In the genomic region with DNA sequence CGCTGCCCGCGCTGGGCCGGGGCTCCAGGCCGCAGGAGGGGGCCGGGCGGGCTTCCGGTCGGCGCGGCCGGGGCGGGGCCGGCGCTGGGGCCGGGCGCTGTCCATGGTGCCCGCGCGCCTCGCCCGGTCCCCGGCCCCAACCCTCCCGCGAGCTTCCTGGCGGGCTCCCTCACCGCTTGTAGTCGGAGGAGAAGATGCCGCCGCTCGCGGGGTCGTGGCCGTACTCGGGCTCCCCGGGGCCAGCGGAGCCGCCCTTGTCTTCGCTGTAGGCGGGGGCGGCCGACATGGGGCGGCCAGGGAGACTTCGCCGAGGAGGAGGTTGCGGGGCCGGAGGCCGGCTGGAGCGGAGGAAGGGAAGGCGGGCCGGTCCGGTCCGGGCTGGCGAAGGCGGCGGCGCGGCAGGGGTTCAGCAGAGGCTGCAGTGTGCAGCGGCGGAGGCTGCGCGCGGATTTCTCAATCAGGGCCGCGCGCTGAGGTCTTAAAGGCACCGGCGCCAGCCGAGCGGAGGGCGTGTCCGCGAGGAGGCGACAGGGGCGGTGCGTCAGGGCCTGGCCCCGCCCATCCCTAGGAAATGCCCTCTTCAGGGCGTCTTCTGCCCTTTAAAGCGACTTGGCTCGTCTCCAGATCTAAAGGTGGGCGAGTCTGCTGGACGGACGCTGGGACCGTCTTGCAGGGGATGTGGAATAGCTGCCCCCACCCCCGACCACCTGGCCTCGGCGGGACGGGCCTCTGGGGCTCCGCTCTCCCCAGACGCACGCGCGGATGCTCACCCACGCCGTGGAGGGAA, we compare ENCODE assay signal across 1 cellular context.
TF ChIP-seq lines count a peak whose summit lies in the region.

A gene with protein sequence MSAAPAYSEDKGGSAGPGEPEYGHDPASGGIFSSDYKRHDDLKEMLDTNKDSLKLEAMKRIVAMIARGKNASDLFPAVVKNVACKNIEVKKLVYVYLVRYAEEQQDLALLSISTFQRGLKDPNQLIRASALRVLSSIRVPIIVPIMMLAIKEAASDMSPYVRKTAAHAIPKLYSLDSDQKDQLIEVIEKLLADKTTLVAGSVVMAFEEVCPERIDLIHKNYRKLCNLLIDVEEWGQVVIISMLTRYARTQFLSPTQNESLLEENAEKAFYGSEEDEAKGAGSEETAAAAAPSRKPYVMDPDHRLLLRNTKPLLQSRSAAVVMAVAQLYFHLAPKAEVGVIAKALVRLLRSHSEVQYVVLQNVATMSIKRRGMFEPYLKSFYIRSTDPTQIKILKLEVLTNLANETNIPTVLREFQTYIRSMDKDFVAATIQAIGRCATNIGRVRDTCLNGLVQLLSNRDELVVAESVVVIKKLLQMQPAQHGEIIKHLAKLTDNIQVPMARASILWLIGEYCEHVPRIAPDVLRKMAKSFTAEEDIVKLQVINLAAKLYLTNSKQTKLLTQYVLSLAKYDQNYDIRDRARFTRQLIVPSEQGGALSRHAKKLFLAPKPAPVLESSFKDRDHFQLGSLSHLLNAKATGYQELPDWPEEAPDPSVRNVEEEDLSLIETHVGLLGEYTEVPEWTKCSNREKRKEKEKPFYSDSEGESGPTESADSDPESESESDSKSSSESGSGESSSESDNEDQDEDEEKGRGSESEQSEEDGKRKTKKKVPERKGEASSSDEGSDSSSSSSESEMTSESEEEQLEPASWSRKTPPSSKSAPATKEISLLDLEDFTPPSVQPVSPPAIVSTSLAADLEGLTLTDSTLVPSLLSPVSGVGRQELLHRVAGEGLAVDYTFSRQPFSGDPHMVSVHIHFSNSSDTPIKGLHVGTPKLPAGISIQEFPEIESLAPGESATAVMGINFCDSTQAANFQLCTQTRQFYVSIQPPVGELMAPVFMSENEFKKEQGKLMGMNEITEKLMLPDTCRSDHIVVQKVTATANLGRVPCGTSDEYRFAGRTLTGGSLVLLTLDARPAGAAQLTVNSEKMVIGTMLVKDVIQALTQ (minus strand): TSS at position 455 of the 787 bp plus-strand sequence. CDS start 169 bp downstream, at position 286.

TF ChIP-seq in HepG2, 621 proteins besides CTCF, POLR2A, EP300 and RAD21 (continued from another document and continues in another):
- TF ChIP-seq, protein P1, sequence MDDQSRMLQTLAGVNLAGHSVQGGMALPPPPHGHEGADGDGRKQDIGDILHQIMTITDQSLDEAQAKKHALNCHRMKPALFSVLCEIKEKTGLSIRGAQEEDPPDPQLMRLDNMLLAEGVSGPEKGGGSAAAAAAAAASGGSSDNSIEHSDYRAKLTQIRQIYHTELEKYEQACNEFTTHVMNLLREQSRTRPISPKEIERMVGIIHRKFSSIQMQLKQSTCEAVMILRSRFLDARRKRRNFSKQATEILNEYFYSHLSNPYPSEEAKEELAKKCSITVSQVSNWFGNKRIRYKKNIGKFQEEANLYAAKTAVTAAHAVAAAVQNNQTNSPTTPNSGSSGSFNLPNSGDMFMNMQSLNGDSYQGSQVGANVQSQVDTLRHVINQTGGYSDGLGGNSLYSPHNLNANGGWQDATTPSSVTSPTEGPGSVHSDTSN (CRISPR knock-in tag; IDR thresholded peaks at IDR 0.05; ENCODE audit: borderline replicate concordance), result no peak
- TF ChIP-seq, protein P2, sequence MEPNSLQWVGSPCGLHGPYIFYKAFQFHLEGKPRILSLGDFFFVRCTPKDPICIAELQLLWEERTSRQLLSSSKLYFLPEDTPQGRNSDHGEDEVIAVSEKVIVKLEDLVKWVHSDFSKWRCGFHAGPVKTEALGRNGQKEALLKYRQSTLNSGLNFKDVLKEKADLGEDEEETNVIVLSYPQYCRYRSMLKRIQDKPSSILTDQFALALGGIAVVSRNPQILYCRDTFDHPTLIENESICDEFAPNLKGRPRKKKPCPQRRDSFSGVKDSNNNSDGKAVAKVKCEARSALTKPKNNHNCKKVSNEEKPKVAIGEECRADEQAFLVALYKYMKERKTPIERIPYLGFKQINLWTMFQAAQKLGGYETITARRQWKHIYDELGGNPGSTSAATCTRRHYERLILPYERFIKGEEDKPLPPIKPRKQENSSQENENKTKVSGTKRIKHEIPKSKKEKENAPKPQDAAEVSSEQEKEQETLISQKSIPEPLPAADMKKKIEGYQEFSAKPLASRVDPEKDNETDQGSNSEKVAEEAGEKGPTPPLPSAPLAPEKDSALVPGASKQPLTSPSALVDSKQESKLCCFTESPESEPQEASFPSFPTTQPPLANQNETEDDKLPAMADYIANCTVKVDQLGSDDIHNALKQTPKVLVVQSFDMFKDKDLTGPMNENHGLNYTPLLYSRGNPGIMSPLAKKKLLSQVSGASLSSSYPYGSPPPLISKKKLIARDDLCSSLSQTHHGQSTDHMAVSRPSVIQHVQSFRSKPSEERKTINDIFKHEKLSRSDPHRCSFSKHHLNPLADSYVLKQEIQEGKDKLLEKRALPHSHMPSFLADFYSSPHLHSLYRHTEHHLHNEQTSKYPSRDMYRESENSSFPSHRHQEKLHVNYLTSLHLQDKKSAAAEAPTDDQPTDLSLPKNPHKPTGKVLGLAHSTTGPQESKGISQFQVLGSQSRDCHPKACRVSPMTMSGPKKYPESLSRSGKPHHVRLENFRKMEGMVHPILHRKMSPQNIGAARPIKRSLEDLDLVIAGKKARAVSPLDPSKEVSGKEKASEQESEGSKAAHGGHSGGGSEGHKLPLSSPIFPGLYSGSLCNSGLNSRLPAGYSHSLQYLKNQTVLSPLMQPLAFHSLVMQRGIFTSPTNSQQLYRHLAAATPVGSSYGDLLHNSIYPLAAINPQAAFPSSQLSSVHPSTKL (CRISPR knock-in tag; IDR thresholded peaks at IDR 0.05), result peak; percentile 36; the same call in 1 of the 2 replicates
- no peak for TF ChIP-seq ZFP36L2 (CRISPR knock-in tag; IDR thresholded peaks at IDR 0.05)
- TF ChIP-seq, protein P3, sequence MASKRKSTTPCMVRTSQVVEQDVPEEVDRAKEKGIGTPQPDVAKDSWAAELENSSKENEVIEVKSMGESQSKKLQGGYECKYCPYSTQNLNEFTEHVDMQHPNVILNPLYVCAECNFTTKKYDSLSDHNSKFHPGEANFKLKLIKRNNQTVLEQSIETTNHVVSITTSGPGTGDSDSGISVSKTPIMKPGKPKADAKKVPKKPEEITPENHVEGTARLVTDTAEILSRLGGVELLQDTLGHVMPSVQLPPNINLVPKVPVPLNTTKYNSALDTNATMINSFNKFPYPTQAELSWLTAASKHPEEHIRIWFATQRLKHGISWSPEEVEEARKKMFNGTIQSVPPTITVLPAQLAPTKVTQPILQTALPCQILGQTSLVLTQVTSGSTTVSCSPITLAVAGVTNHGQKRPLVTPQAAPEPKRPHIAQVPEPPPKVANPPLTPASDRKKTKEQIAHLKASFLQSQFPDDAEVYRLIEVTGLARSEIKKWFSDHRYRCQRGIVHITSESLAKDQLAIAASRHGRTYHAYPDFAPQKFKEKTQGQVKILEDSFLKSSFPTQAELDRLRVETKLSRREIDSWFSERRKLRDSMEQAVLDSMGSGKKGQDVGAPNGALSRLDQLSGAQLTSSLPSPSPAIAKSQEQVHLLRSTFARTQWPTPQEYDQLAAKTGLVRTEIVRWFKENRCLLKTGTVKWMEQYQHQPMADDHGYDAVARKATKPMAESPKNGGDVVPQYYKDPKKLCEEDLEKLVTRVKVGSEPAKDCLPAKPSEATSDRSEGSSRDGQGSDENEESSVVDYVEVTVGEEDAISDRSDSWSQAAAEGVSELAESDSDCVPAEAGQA (IDR thresholded peaks at IDR 0.05; ENCODE audit: low read depth), result no peak
- TF ChIP-seq, protein P3 (CRISPR knock-in tag; IDR thresholded peaks at IDR 0.05; ENCODE audit: borderline replicate concordance), result 0 out of 2 replicates have a peak, but pooled peaks have one; percentile 54
- TF ChIP-seq, protein P4, sequence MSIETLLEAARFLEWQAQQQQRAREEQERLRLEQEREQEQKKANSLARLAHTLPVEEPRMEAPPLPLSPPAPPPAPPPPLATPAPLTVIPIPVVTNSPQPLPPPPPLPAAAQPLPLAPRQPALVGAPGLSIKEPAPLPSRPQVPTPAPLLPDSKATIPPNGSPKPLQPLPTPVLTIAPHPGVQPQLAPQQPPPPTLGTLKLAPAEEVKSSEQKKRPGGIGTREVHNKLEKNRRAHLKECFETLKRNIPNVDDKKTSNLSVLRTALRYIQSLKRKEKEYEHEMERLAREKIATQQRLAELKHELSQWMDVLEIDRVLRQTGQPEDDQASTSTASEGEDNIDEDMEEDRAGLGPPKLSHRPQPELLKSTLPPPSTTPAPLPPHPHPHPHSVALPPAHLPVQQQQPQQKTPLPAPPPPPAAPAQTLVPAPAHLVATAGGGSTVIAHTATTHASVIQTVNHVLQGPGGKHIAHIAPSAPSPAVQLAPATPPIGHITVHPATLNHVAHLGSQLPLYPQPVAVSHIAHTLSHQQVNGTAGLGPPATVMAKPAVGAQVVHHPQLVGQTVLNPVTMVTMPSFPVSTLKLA (IDR thresholded peaks at IDR 0.05), result no peak
- TF ChIP-seq ZNF564 (CRISPR knock-in tag; IDR thresholded peaks at IDR 0.05), result no peak
- TF ChIP-seq ZFP82 (CRISPR knock-in tag; IDR thresholded peaks at IDR 0.05; ENCODE audit: borderline replicate concordance), result peak; percentile 41; the same call in 1 of the 2 replicates
- TF ChIP-seq, protein P5, sequence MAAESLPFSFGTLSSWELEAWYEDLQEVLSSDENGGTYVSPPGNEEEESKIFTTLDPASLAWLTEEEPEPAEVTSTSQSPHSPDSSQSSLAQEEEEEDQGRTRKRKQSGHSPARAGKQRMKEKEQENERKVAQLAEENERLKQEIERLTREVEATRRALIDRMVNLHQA (CRISPR knock-in tag; IDR thresholded peaks at IDR 0.05), result no peak
- TF ChIP-seq, protein P6, sequence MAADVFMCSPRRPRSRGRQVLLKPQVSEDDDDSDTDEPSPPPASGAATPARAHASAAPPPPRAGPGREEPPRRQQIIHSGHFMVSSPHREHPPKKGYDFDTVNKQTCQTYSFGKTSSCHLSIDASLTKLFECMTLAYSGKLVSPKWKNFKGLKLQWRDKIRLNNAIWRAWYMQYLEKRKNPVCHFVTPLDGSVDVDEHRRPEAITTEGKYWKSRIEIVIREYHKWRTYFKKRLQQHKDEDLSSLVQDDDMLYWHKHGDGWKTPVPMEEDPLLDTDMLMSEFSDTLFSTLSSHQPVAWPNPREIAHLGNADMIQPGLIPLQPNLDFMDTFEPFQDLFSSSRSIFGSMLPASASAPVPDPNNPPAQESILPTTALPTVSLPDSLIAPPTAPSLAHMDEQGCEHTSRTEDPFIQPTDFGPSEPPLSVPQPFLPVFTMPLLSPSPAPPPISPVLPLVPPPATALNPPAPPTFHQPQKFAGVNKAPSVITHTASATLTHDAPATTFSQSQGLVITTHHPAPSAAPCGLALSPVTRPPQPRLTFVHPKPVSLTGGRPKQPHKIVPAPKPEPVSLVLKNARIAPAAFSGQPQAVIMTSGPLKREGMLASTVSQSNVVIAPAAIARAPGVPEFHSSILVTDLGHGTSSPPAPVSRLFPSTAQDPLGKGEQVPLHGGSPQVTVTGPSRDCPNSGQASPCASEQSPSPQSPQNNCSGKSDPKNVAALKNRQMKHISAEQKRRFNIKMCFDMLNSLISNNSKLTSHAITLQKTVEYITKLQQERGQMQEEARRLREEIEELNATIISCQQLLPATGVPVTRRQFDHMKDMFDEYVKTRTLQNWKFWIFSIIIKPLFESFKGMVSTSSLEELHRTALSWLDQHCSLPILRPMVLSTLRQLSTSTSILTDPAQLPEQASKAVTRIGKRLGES (CRISPR knock-in tag; IDR thresholded peaks at IDR 0.05; ENCODE audit: borderline replicate concordance), result peak; percentile 56; the same call in 1 of the 2 replicates
- TF ChIP-seq MTA1 (CRISPR knock-in tag; IDR thresholded peaks at IDR 0.05; ENCODE audit: borderline replicate concordance), result no peak
- TF ChIP-seq BHLHE40 (IDR thresholded peaks at IDR 0.05; ENCODE audit: low read length), result no peak
- no peak for TF ChIP-seq ATRX (CRISPR knock-in tag; IDR thresholded peaks at IDR 0.05; ENCODE audit: borderline replicate concordance)
- TF ChIP-seq JUNB (CRISPR knock-in tag; IDR thresholded peaks at IDR 0.05; ENCODE audit: borderline replicate concordance), result no peak
- TF ChIP-seq, protein P7, sequence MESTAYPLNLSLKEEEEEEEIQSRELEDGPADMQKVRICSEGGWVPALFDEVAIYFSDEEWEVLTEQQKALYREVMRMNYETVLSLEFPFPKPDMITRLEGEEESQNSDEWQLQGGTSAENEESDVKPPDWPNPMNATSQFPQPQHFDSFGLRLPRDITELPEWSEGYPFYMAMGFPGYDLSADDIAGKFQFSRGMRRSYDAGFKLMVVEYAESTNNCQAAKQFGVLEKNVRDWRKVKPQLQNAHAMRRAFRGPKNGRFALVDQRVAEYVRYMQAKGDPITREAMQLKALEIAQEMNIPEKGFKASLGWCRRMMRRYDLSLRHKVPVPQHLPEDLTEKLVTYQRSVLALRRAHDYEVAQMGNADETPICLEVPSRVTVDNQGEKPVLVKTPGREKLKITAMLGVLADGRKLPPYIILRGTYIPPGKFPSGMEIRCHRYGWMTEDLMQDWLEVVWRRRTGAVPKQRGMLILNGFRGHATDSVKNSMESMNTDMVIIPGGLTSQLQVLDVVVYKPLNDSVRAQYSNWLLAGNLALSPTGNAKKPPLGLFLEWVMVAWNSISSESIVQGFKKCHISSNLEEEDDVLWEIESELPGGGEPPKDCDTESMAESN (CRISPR knock-in tag; conservative IDR thresholded peaks at IDR 0.05), result no peak; the same call in 1 of the 2 replicates
- no peak for TF ChIP-seq ZNF780A (CRISPR knock-in tag; IDR thresholded peaks at IDR 0.05)
- TF ChIP-seq ZNF441 (CRISPR knock-in tag; IDR thresholded peaks at IDR 0.05; ENCODE audit: borderline replicate concordance), result peak; percentile 93
- no peak for TF ChIP-seq ZNF607 (CRISPR knock-in tag; IDR thresholded peaks at IDR 0.05; ENCODE audit: borderline replicate concordance)
